In genomic region chr14:104917992-104918391, GRCh38 we compare ENCODE assay signal across 19 cellular contexts. TPM values are rescaled to one million over a fixed set of nuclear protein-coding genes. Genes with fewer than 3 reads are reported as not detected.
A peak's percentile ranks its signal among the peaks of the same experiment; 100 is the strongest.
DNase-seq lines count a peak whose midpoint lies in the region; ATAC-seq, FAIRE-seq and TF ChIP-seq lines count a peak whose summit lies in the region.
"Had no signal": no experiment of that assay in that cellular context is flagged by ENCODE, and none has a peak within 500 bp of the region (broad histone marks: within the 10 kb centered on the region; RNA-seq: fewer than 3 reads in every experiment).

No MANE protein-coding gene starts in this region.

- intact Hi-C loops in HepG2 (cut with micrococcal nuclease; ENCODE audit: unreplicated experiment) (loop anchor here (2.0 kb wide), 1 partner anchor 15 kb away; no protein-coding TSS in a partner anchor), right lobe of liver (cut with DNase I) (no loop called here), K562 (cut with micrococcal nuclease) (no loop called here), heart right ventricle (cut with DNase I) (no loop called here), left ventricle myocardium superior (cut with micrococcal nuclease) (no loop called here)

- no peak for TF ChIP-seq RAD21 in HepG2 (CRISPR knock-in tag; IDR thresholded peaks at IDR 0.05)
- TF ChIP-seq RAD21 in K562 (CRISPR knock-in tag; conservative IDR thresholded peaks at IDR 0.05 in 1 of 2, IDR thresholded peaks at IDR 0.05 in 1 of 2) = no peak

- TF ChIP-seq POLR2A in HepG2 (IDR thresholded peaks at IDR 0.05; ENCODE audit: insufficient read depth in 1 of 2, low read depth in 2 of 2, low read length in 2 of 2) (no peak), right lobe of liver (IDR thresholded peaks at IDR 0.05) (no peak), K562 (conservative IDR thresholded peaks at IDR 0.05) (no peak)

- TF ChIP-seq EP300 in HepG2 (IDR thresholded peaks at IDR 0.05; ENCODE audit: low read depth in 2 of 2, low read length in 2 of 2) = no peak
- no peak for TF ChIP-seq EP300 in HepG2 (CRISPR knock-in tag; IDR thresholded peaks at IDR 0.05; ENCODE audit: borderline replicate concordance)
- TF ChIP-seq EP300 in K562 (IDR thresholded peaks at IDR 0.05; ENCODE audit: low read length) = no peak

- H3K9ac ChIP-seq in HepG2 (ENCODE audit: insufficient read depth, low read depth, low read length) (no peak overlapping the region), K562 (ENCODE audit: insufficient read depth in 1 of 2, low read depth in 2 of 2, low read length in 2 of 2) (no peak overlapping the region)
- H3K9ac ChIP-seq: BLaER1 had no signal

- POLR2A ChIA-PET in HepG2 (lab: Yijun Ruan, JAX) (no interaction called here), K562 (lab: Yijun Ruan, JAX) (no interaction called here)

- peaks cover 6% of the 10 kb centered on the region; the same call in 1 of the 2 replicates for H3K4me1 ChIP-seq in HepG2 (ENCODE audit: insufficient read depth, low read length)
- no peaks in the 10 kb centered on the region for H3K4me1 ChIP-seq in right lobe of liver
- peaks cover 0 to 4% of the 10 kb centered on the region in 2 experiments; a peak in 2 of 5 replicates for H3K4me1 ChIP-seq in K562 (replicated peaks in 1 of 2; ENCODE audit: control insufficient read depth in 2 of 2, insufficient read depth in 2 of 2, low read length in 2 of 2)
- no peaks in the 10 kb centered on the region for H3K4me1 ChIP-seq in heart right ventricle
- H3K4me1 ChIP-seq: A549 had no signal

- TF ChIP-seq CTCF in HepG2 (CRISPR knock-in tag; IDR thresholded peaks at IDR 0.05) (no peak), right lobe of liver (IDR thresholded peaks at IDR 0.05) (no peak), K562 (IDR thresholded peaks at IDR 0.05 in 2 of 3, conservative IDR thresholded peaks at IDR 0.05 in 1 of 3; ENCODE audit: insufficient read depth in 2 of 3, low read depth in 1 of 3, low read length in 3 of 3) (no peak), heart right ventricle (IDR thresholded peaks at IDR 0.05) (no peak)

- H2AFZ ChIP-seq in HepG2 (ENCODE audit: low read length) = no peak overlapping the region
- H2AFZ ChIP-seq in K562 (ENCODE audit: low read depth, low read length) = no peak overlapping the region

- no peaks in the 10 kb centered on the region for H3K9me1 ChIP-seq in K562 (ENCODE audit: control insufficient read depth, insufficient read depth, low read length)

- ATAC-seq in HepG2 (no peak), right lobe of liver (no peak), K562 (no peak), heart right ventricle (no peak), left ventricle myocardium superior (no peak)
- ATAC-seq: A549, GM12878 had no signal

- H4K20me1 ChIP-seq in HepG2 (ENCODE audit: insufficient read depth, low read length) (no peaks in the 10 kb centered on the region), K562 (replicated peaks; ENCODE audit: control insufficient read depth, insufficient read depth, low read length) (no peaks in the 10 kb centered on the region)
- H4K20me1 ChIP-seq: BLaER1 had no signal

- in situ Hi-C loops in HepG2 (cut with HindIII; ENCODE audit: extremely low pct_ligation_motif_present, low pct_unique_long_range_greater_than_20kb) = no loop called here
- in situ Hi-C loops in K562 (cut with MboI) = no loop called here

- H3K9me3 ChIP-seq in HepG2 (ENCODE audit: low read length) (no peaks in the 10 kb centered on the region), right lobe of liver (no peaks in the 10 kb centered on the region), K562 (replicated peaks; ENCODE audit: control insufficient read depth, insufficient read depth, low read depth, low read length) (no peaks in the 10 kb centered on the region), heart right ventricle (peaks cover 0 to 2% (median 0%) of the 10 kb centered on the region in 11 donors)

- no peaks in the 10 kb centered on the region for H3K79me2 ChIP-seq in HepG2 (ENCODE audit: insufficient read depth, low read length)
- no peaks in the 10 kb centered on the region for H3K79me2 ChIP-seq in K562 (ENCODE audit: control insufficient read depth, insufficient read depth, low read length)

- WGBS in HepG2 (ENCODE audit: low lambda C conversion rate) = 5% methylated on average over 4 of the region's 4 CpGs
- WGBS in right lobe of liver (ENCODE audit: insufficient coverage, low coverage, low lambda C conversion rate, missing lambda C conversion rate) = 55% methylated on average over 3 of the region's 4 CpGs
- 19% methylated on average over 4 of the region's 4 CpGs for WGBS in K562 (ENCODE audit: insufficient coverage, low coverage, missing lambda C conversion rate)
- 70% methylated on average over 4 of the region's 4 CpGs for WGBS in heart right ventricle, 2 donors

- H3K27ac ChIP-seq in HepG2 (ENCODE audit: extremely low read length, insufficient read depth, low read length) (no peak overlapping the region), right lobe of liver (no peak overlapping the region), K562 (ENCODE audit: extremely low read depth, low read depth, low read length) (no peak overlapping the region), heart right ventricle (no peak overlapping the region)
- H3K27ac ChIP-seq: 22Rv1, A549, BLaER1 had no signal

- FAIRE-seq in HepG2 (lab: Jason Lieb, UNC) (no peak), K562 (lab: Jason Lieb, UNC) (no peak)
- FAIRE-seq: A549, GM12878, H1 had no signal

- H3K4me3 ChIP-seq in HepG2 (replicated peaks in 1 of 3; ENCODE audit: insufficient read depth in 1 of 3, low read depth in 2 of 3, low read length in 3 of 3) = no peak overlapping the region
- no peak overlapping the region for H3K4me3 ChIP-seq in right lobe of liver
- no peak overlapping the region for H3K4me3 ChIP-seq in K562
- no peak overlapping the region for H3K4me3 ChIP-seq in heart right ventricle
- H3K4me3 ChIP-seq: A549, BLaER1, GM12878 had no signal

- CTCF ChIA-PET in HepG2 (lab: Yijun Ruan, JAX; ENCODE audit: low intra/inter-chr PET ratio, low total read pairs) (no interaction called here), K562 (lab: Yijun Ruan, JAX; ENCODE audit: low intra/inter-chr PET ratio) (no interaction called here)

- DNase-seq in HepG2 (ENCODE audit: low spot score) (no peak), right lobe of liver (no peak), K562 (ENCODE audit: extremely low read depth in 1 of 4, low spot score in 3 of 4) (no peak), islet precursor cell (peak; percentile 2), heart right ventricle (no peak), NCI-H2029 (lab: John Stamatoyannopoulos, UW) (no peak), amygdala (lab: John Stamatoyannopoulos, UW) (no peak), left ventricle myocardium superior (no peak)
- DNase-seq: Calu3; CD4-positive, alpha-beta memory T cell; DMS79 treated with DMSO at 0.1 percent for 48 hours; GF-D8; H9 had no signal

- H3K27me3 ChIP-seq in HepG2 (ENCODE audit: control insufficient read depth in 1 of 2, insufficient read depth in 2 of 2, low read length in 2 of 2) (peaks cover 0 to 22% of the 10 kb centered on the region in 2 experiments; a peak in 2 of 5 replicates), right lobe of liver (no peaks in the 10 kb centered on the region), K562 (ENCODE audit: control insufficient read depth in 2 of 2, insufficient read depth in 2 of 2, low read length in 2 of 2) (no peaks in the 10 kb centered on the region; a peak in 2 of 5 replicates), heart right ventricle (peaks cover 0 to 10% (median 0%) of the 10 kb centered on the region in 7 donors)
- H3K27me3 ChIP-seq: BLaER1 had no signal

- H3K36me3 ChIP-seq in HepG2 (replicated peaks in 1 of 2; ENCODE audit: control insufficient read depth in 1 of 2, insufficient read depth in 2 of 2, low read length in 2 of 2) (no peaks in the 10 kb centered on the region), right lobe of liver (no peaks in the 10 kb centered on the region), K562 (ENCODE audit: control insufficient read depth, insufficient read depth, low read length) (no peaks in the 10 kb centered on the region), heart right ventricle (no peaks in the 10 kb centered on the region)
- H3K36me3 ChIP-seq: BLaER1 had no signal

- H3K4me2 ChIP-seq in HepG2 (ENCODE audit: low read depth, low read length) (no peak overlapping the region), K562 (ENCODE audit: insufficient read depth, low read length) (no peak overlapping the region)
- H3K4me2 ChIP-seq: A549 had no signal

- BruUV-seq in HepG2 (replicated peaks; lab: Mats Ljungman, UMichigan) (no TSS peak), K562 (replicated peaks; lab: Mats Ljungman, UMichigan) (no TSS peak)

RNA-seq across cellular contexts. Expression of gene PLD4, which starts 6.7 kb away (rescaled TPM):
- total RNA-seq in HepG2 (2016; rRNA removed; fragmentation: Illumina TruSeq; extraction: Trizol) (not detected in 2 replicates), right lobe of liver (under 1 TPM in 4 of 6 experiments, not detected in 2; 0.12 to 0.49 (median 0.33) TPM), K562 (2014; rRNA removed) (not detected in 2 replicates), K562 (2014; rRNA removed; fragmentation: Illumina TruSeq; extraction: Trizol) (not detected in 2 replicates), K562 (2015; rRNA removed; fragmentation: Illumina TruSeq; extraction: Trizol) (0.08 and 0.18 TPM in 2 replicates), K562 (2021) (0.24 TPM in 1 of 2 replicates, not detected in the other), heart right ventricle (under 1 TPM in 9 of 10 donors, not detected in 1; 0.23 to 0.91 (median 0.50) TPM), left ventricle myocardium superior (0.27 TPM)
- total RNA-seq in HepG2 (2016; cell fraction: cytosol; rRNA removed; fragmentation: Illumina TruSeq; extraction: Trizol; ENCODE audit: low read depth) = not detected in 2 replicates
- not detected in 2 replicates for total RNA-seq in HepG2 (2016; cell fraction: insoluble cytoplasmic fraction; rRNA removed; fragmentation: Illumina TruSeq; extraction: Trizol)
- not detected in 2 replicates for total RNA-seq in HepG2 (2016; cell fraction: membrane; rRNA removed; fragmentation: Illumina TruSeq; extraction: Trizol)
- not detected in 2 replicates for total RNA-seq in HepG2 (2016; cell fraction: nucleus; rRNA removed; fragmentation: Illumina TruSeq; extraction: Trizol)
- polyA plus RNA-seq in HepG2 (2011; rRNA removed) (not detected in 2 replicates), K562 (2011; rRNA removed) (not detected in 2 replicates), K562 (2014; fragmentation: Illumina TruSeq; extraction: Trizol) (0.19 TPM in 1 of 2 replicates, not detected in the other), K562 (2014; fragmentation: Nextera tagmentation; extraction: Ambion mirVana) (not detected), K562 (2014; rRNA removed) (0.03 TPM in 1 of 2 replicates, not detected in the other), heart right ventricle (under 1 TPM; 0.07 to 0.13 TPM)
- not detected in 2 replicates for polyA plus RNA-seq in HepG2 (2011; cell fraction: cytosol; rRNA removed)
- not detected in 2 replicates for polyA plus RNA-seq in HepG2 (2011; cell fraction: nucleus; rRNA removed)
- polyA plus RNA-seq in HepG2 (2012) = not detected in 2 replicates
- not detected in 2 replicates for polyA plus RNA-seq in HepG2 (2016; cell fraction: cytosol; fragmentation: Illumina TruSeq; extraction: Trizol; ENCODE audit: low read depth)
- polyA plus RNA-seq in HepG2 (2016; cell fraction: insoluble cytoplasmic fraction; fragmentation: Illumina TruSeq; extraction: Trizol; ENCODE audit: low read depth) = not detected in 2 replicates
- not detected in 2 replicates for polyA plus RNA-seq in HepG2 (2016; cell fraction: membrane; fragmentation: Illumina TruSeq; extraction: Trizol; ENCODE audit: low read depth)
- polyA plus RNA-seq in HepG2 (2016; cell fraction: nucleus; fragmentation: Illumina TruSeq; extraction: Trizol; ENCODE audit: insufficient read depth, low read depth) = not detected in 2 replicates
- polyA minus RNA-seq in HepG2 (2011; rRNA and poly(A)+ RNA removed; ENCODE audit: low replicate concordance) = 0.02 TPM in 1 of 2 replicates, not detected in the other
- not detected in 2 replicates for polyA minus RNA-seq in HepG2 (2011; cell fraction: cytosol; rRNA and poly(A)+ RNA removed)
- polyA minus RNA-seq in HepG2 (2011; cell fraction: nucleus; rRNA and poly(A)+ RNA removed) = not detected in 2 replicates
- 0.05 and 0.14 TPM in 2 replicates for total RNA-seq in K562 (2011; cell fraction: chromatin; rRNA removed; ENCODE audit: low replicate concordance)
- 0.13 TPM in 1 of 2 replicates, not detected in the other for total RNA-seq in K562 (2011; cell fraction: nucleolus; rRNA removed)
- total RNA-seq in K562 (2011; cell fraction: nucleoplasm; rRNA removed) = 0.07 and 0.15 TPM in 2 replicates
- polyA plus RNA-seq in K562 (2011; cell fraction: cytosol; rRNA removed) = not detected in 2 replicates
- polyA plus RNA-seq in K562 (2011; cell fraction: nucleus; rRNA removed) = 0.03 and 0.11 TPM in 2 replicates
- polyA plus RNA-seq in K562 (2012) = 0.13 and 0.29 TPM in 2 replicates
- polyA minus RNA-seq in K562 (2011; rRNA and poly(A)+ RNA removed) = not detected in 2 replicates
- not detected in 2 replicates for polyA minus RNA-seq in K562 (2011; cell fraction: cytosol; rRNA and poly(A)+ RNA removed)
- 0.11 TPM in 1 of 2 replicates, not detected in the other for polyA minus RNA-seq in K562 (2011; cell fraction: nucleus; rRNA and poly(A)+ RNA removed)
- total RNA-seq: CD4-positive, alpha-beta memory T cell; H1; H9 had no signal

RNA-seq across cellular contexts. Expression of gene CEP170B, which starts 52.9 kb away (rescaled TPM):
- total RNA-seq in HepG2 (2016; rRNA removed; fragmentation: Illumina TruSeq; extraction: Trizol) (4.4 and 8.8 TPM in 2 replicates), right lobe of liver (10 to 100 TPM; 13.2 to 22.4 (median 16.8) TPM), K562 (2014; rRNA removed) (3.6 and 4.8 TPM in 2 replicates), K562 (2014; rRNA removed; fragmentation: Illumina TruSeq; extraction: Trizol) (0.99 and 1.2 TPM in 2 replicates), K562 (2015; rRNA removed; fragmentation: Illumina TruSeq; extraction: Trizol) (2.9 and 3.5 TPM in 2 replicates), K562 (2021) (7.5 and 10.2 TPM in 2 replicates), heart right ventricle (10 to 100 TPM in 9 of 10 donors, 1 to 10 TPM in 1; 8.3 to 13.6 (median 12.3) TPM), left ventricle myocardium superior (10.7 TPM)
- 1.9 and 3.8 TPM in 2 replicates for total RNA-seq in HepG2 (2016; cell fraction: cytosol; rRNA removed; fragmentation: Illumina TruSeq; extraction: Trizol; ENCODE audit: low read depth)
- total RNA-seq in HepG2 (2016; cell fraction: insoluble cytoplasmic fraction; rRNA removed; fragmentation: Illumina TruSeq; extraction: Trizol) = 3.5 and 8.9 TPM in 2 replicates
- total RNA-seq in HepG2 (2016; cell fraction: membrane; rRNA removed; fragmentation: Illumina TruSeq; extraction: Trizol) = 2.8 and 3.2 TPM in 2 replicates
- total RNA-seq in HepG2 (2016; cell fraction: nucleus; rRNA removed; fragmentation: Illumina TruSeq; extraction: Trizol) = 7.2 and 8.8 TPM in 2 replicates
- polyA plus RNA-seq in HepG2 (2011; rRNA removed) (4.3 and 6.2 TPM in 2 replicates), K562 (2011; rRNA removed) (2.2 and 2.7 TPM in 2 replicates), K562 (2014; fragmentation: Illumina TruSeq; extraction: Trizol) (1.7 and 4.1 TPM in 2 replicates), K562 (2014; fragmentation: Nextera tagmentation; extraction: Ambion mirVana) (under 1 TPM; 0.01 to 0.03 TPM), K562 (2014; rRNA removed) (7.6 and 8.9 TPM in 2 replicates), heart right ventricle (1 to 10 TPM; 6.8 to 9.1 TPM)
- polyA plus RNA-seq in HepG2 (2011; cell fraction: cytosol; rRNA removed) = 3.5 and 4.9 TPM in 2 replicates
- polyA plus RNA-seq in HepG2 (2011; cell fraction: nucleus; rRNA removed) = 25.2 and 37.7 TPM in 2 replicates
- polyA plus RNA-seq in HepG2 (2012) = 7.4 and 10.5 TPM in 2 replicates
- 0.50 and 0.58 TPM in 2 replicates for polyA plus RNA-seq in HepG2 (2016; cell fraction: cytosol; fragmentation: Illumina TruSeq; extraction: Trizol; ENCODE audit: low read depth)
- polyA plus RNA-seq in HepG2 (2016; cell fraction: insoluble cytoplasmic fraction; fragmentation: Illumina TruSeq; extraction: Trizol; ENCODE audit: low read depth) = 4.9 and 7.1 TPM in 2 replicates
- polyA plus RNA-seq in HepG2 (2016; cell fraction: membrane; fragmentation: Illumina TruSeq; extraction: Trizol; ENCODE audit: low read depth) = 1.8 and 2.2 TPM in 2 replicates
- 43.8 and 50.2 TPM in 2 replicates for polyA plus RNA-seq in HepG2 (2016; cell fraction: nucleus; fragmentation: Illumina TruSeq; extraction: Trizol; ENCODE audit: insufficient read depth, low read depth)
- 6.4 and 7.9 TPM in 2 replicates for polyA minus RNA-seq in HepG2 (2011; rRNA and poly(A)+ RNA removed; ENCODE audit: low replicate concordance)
- 4.6 and 7.0 TPM in 2 replicates for polyA minus RNA-seq in HepG2 (2011; cell fraction: cytosol; rRNA and poly(A)+ RNA removed)
- 4.1 and 5.7 TPM in 2 replicates for polyA minus RNA-seq in HepG2 (2011; cell fraction: nucleus; rRNA and poly(A)+ RNA removed)
- 12.4 and 32.4 TPM in 2 replicates for total RNA-seq in K562 (2011; cell fraction: chromatin; rRNA removed; ENCODE audit: low replicate concordance)
- total RNA-seq in K562 (2011; cell fraction: nucleolus; rRNA removed) = 19.7 and 19.8 TPM in 2 replicates
- 9.8 and 13.9 TPM in 2 replicates for total RNA-seq in K562 (2011; cell fraction: nucleoplasm; rRNA removed)
- 2.4 and 6.4 TPM in 2 replicates for polyA plus RNA-seq in K562 (2011; cell fraction: cytosol; rRNA removed)
- 10.4 and 24.0 TPM in 2 replicates for polyA plus RNA-seq in K562 (2011; cell fraction: nucleus; rRNA removed)
- 5.5 and 6.7 TPM in 2 replicates for polyA plus RNA-seq in K562 (2012)
- polyA minus RNA-seq in K562 (2011; rRNA and poly(A)+ RNA removed) = 0.72 and 1.6 TPM in 2 replicates
- 1.9 and 2.7 TPM in 2 replicates for polyA minus RNA-seq in K562 (2011; cell fraction: cytosol; rRNA and poly(A)+ RNA removed)
- 3.1 and 3.4 TPM in 2 replicates for polyA minus RNA-seq in K562 (2011; cell fraction: nucleus; rRNA and poly(A)+ RNA removed)
- polyA plus RNA-seq: CD14-positive monocyte had no signal

Comparison
In these comparisons a context has a peak if more than half of its experiments do, and no peak if none do; other contexts are left out.
1. Of the 241 proteins assayed by ChIP-seq in both HepG2 and K562: peak only in HepG2: none; only in K562: CEBPG; in both: none; in neither: 238; mixed calls (peak in some experiments, not most) for 2.